Comparison of ENCODE assay signal across 9 cellular contexts in genomic region chr7:29565982-29566746, GRCh38. TPM values are rescaled to one million over a fixed set of nuclear protein-coding genes. Genes with fewer than 3 reads are reported as not detected.
DNase-seq lines count a peak whose midpoint lies in the region; ATAC-seq, FAIRE-seq and TF ChIP-seq lines count a peak whose summit lies in the region.
"Had no signal": no experiment of that assay in that cellular context is flagged by ENCODE, and none has a peak within 500 bp of the region (broad histone marks: within the 10 kb centered on the region; RNA-seq: fewer than 3 reads in every experiment).

No MANE protein-coding gene starts in this region.

- no peaks in the 10 kb centered on the region for H3K9me3 Mint-ChIP-seq in HFFc6
- no peaks in the 10 kb centered on the region for H3K9me3 Mint-ChIP-seq in osteocyte (ENCODE audit: unreplicated experiment)

- H3K27me3 Mint-ChIP-seq in HFFc6 (ENCODE audit: insufficient read depth) (peaks cover 17% of the 10 kb centered on the region), osteocyte (ENCODE audit: unreplicated experiment) (peaks cover 48% of the 10 kb centered on the region)

- dilution Hi-C loops in keratinocyte (cut with MboI; ENCODE audit: extremely low pct_ligation_motif_present, low sequenced_read_pairs): no loop called here

- H3K9me1 ChIP-seq in keratinocyte (ENCODE audit: control insufficient read depth, extremely low read depth, insufficient read depth, low read length): no peaks in the 10 kb centered on the region

- H3K4me3 ChIP-seq in ascending aorta (peak overlapping the region; percentile 73 to 77), keratinocyte (ENCODE audit: control insufficient read depth in 2 of 3, extremely low read depth in 1 of 3, insufficient read depth in 2 of 3, low read depth in 1 of 3, low read length in 3 of 3) (peak overlapping the region; percentile 14 to 83 (median 76)), skin epidermis (peak overlapping the region; percentile 21 to 50 (median 29))

- no peak; the same call in 1 of the 2 replicates for TF ChIP-seq CTCF in HFFc6 (IDR thresholded peaks at IDR 0.05)
- no peak for TF ChIP-seq CTCF in ascending aorta (IDR thresholded peaks at IDR 0.05)
- no peak for TF ChIP-seq CTCF in keratinocyte (optimal IDR thresholded peaks at IDR 0.05 in 1 of 3, IDR thresholded peaks at IDR 0.05 in 1 of 3, conservative IDR thresholded peaks at IDR 0.05 in 1 of 3; ENCODE audit: extremely low read depth in 1 of 3, insufficient read depth in 2 of 3, low read length in 3 of 3)
- no peak for TF ChIP-seq CTCF in osteocyte (IDR thresholded peaks at IDR 0.05)
- no peak for TF ChIP-seq CTCF in GM20000 (IDR thresholded peaks at IDR 0.05; ENCODE audit: extremely low read depth, missing control alignments)

- no peak for FAIRE-seq in keratinocyte (lab: Jason Lieb, UNC)
- FAIRE-seq: islet of Langerhans had no signal

- H3K36me3 Mint-ChIP-seq in HFFc6 (ENCODE audit: low read depth): no peaks in the 10 kb centered on the region
- no peaks in the 10 kb centered on the region for H3K36me3 Mint-ChIP-seq in osteocyte (ENCODE audit: unreplicated experiment)

- peak overlapping the region; percentile 99 for H3K4me2 ChIP-seq in keratinocyte (ENCODE audit: control insufficient read depth, extremely low read depth, insufficient read depth, low read depth, low read length)

- no peak overlapping the region for H3K27ac ChIP-seq in ascending aorta
- peak overlapping the region; percentile 91 for H3K27ac ChIP-seq in keratinocyte (ENCODE audit: control insufficient read depth, insufficient read depth, low read length)
- peak overlapping the region in 2 of 21 experiments; percentile 12 to 13 for H3K27ac ChIP-seq in skin epidermis

- H3K27ac Mint-ChIP-seq in HFFc6: no peak overlapping the region
- no peak overlapping the region for H3K27ac Mint-ChIP-seq in osteocyte (ENCODE audit: unreplicated experiment)

- H3K9ac ChIP-seq in keratinocyte (ENCODE audit: control insufficient read depth, extremely low read depth, insufficient read depth, low read length): peak overlapping the region; percentile 83

- H3K27me3 ChIP-seq in ascending aorta: no peaks in the 10 kb centered on the region
- H3K27me3 ChIP-seq in keratinocyte (ENCODE audit: control insufficient read depth, extremely low read depth, insufficient read depth, low read length): no peaks in the 10 kb centered on the region

- DNase-seq in HFFc6: no peak
- DNase-seq in ascending aorta (ENCODE audit: low spot score in 2 of 2): peak in 1 of 2 donors; percentile 65
- DNase-seq in keratinocyte (ENCODE audit: low read depth, low spot score): no peak
- no peak for DNase-seq in NCI-H748 (lab: John Stamatoyannopoulos, UW; ENCODE audit: unreplicated experiment)
- DNase-seq in osteocyte (ENCODE audit: extremely low spot score, unreplicated experiment): no peak
- DNase-seq in GM20000 (ENCODE audit: low spot score): no peak

- H3K36me3 ChIP-seq in ascending aorta (no peaks in the 10 kb centered on the region), keratinocyte (ENCODE audit: control insufficient read depth in 2 of 2, extremely low read depth in 1 of 2, insufficient read depth in 2 of 2, low read length in 2 of 2) (no peaks in the 10 kb centered on the region)

- H3K79me2 ChIP-seq in keratinocyte (ENCODE audit: control insufficient read depth, insufficient read depth, low read length): no peaks in the 10 kb centered on the region

- H3K4me3 Mint-ChIP-seq in HFFc6: peak overlapping the region; percentile 77
- no peak overlapping the region for H3K4me3 Mint-ChIP-seq in osteocyte (ENCODE audit: unreplicated experiment)

- intact Hi-C loops in ascending aorta (cut with DNase I): loop anchor here (5.0 kb wide), 1 partner anchor 79 kb away; no protein-coding TSS in a partner anchor

- H4K20me1 ChIP-seq in keratinocyte (ENCODE audit: control insufficient read depth, extremely low read depth, insufficient read depth, low read length): no peaks in the 10 kb centered on the region

- H3K9me3 ChIP-seq in ascending aorta: no peaks in the 10 kb centered on the region
- H3K9me3 ChIP-seq in keratinocyte (ENCODE audit: control insufficient read depth, low read depth, low read length): no peaks in the 10 kb centered on the region

- peaks cover 34% of the 10 kb centered on the region for H3K4me1 Mint-ChIP-seq in HFFc6 (ENCODE audit: low read depth)
- peaks cover 22% of the 10 kb centered on the region for H3K4me1 Mint-ChIP-seq in osteocyte (ENCODE audit: unreplicated experiment)

- no peak for ATAC-seq in HG03159 (IDR thresholded peaks at IDR 0.05; ENCODE audit: unreplicated experiment)

- peaks cover 11 to 13% of the 10 kb centered on the region in 2 donors for H3K4me1 ChIP-seq in ascending aorta
- peaks cover 18% of the 10 kb centered on the region for H3K4me1 ChIP-seq in keratinocyte (ENCODE audit: control insufficient read depth, extremely low read depth, insufficient read depth, low read length)

- peak overlapping the region; percentile 73 for H2AFZ ChIP-seq in keratinocyte (ENCODE audit: control insufficient read depth, low read length)

RNA-seq across cellular contexts. Expression of gene PRR15, which starts 2.5 kb away (rescaled TPM):
- under 1 TPM in 3 of 6 experiments, not detected in 3; 0.10 to 0.64 (median 0.31) TPM for total RNA-seq in HFFc6 (2021; fragmentation: NEBNext Ultra II Directional; extraction: Animal tissue kit (Norgen Biotek cat#: 25700))
- total RNA-seq in ascending aorta (not detected), osteocyte (0.73 and 1.6 TPM in 2 replicates)
- 0.81 to 2.0 TPM (median 1.8 TPM) in 3 replicates for polyA plus RNA-seq in keratinocyte
- 0.61 TPM for polyA plus RNA-seq in keratinocyte (2011; ENCODE audit: low read depth)
- polyA plus RNA-seq in keratinocyte (2011; cell fraction: cytosol; rRNA removed): 1.3 and 1.7 TPM in 2 replicates
- polyA plus RNA-seq in keratinocyte (2011; cell fraction: nucleus; rRNA removed): 1.3 and 2.0 TPM in 2 replicates
- 1.5 and 2.1 TPM in 2 replicates for polyA plus RNA-seq in keratinocyte (2012; ENCODE audit: low replicate concordance)
- 0.19 to 0.36 TPM (median 0.20 TPM) in 3 replicates for polyA minus RNA-seq in keratinocyte
- polyA minus RNA-seq in keratinocyte (2011; cell fraction: cytosol; rRNA and poly(A)+ RNA removed): 1.9 TPM
- polyA minus RNA-seq in keratinocyte (2011; cell fraction: nucleus; rRNA and poly(A)+ RNA removed): 0.47 and 0.84 TPM in 2 replicates
